ENCODE assay signal across 1 cellular context in genomic region chr5:141883184-141883947, GRCh38.
TF ChIP-seq lines count a peak whose summit lies in the region.

No MANE protein-coding gene starts in this region.

TF ChIP-seq in SK-N-SH, 30 proteins besides CTCF, POLR2A, EP300 and RAD21 (continued from another document):
- TF ChIP-seq IRF3 (IDR thresholded peaks at IDR 0.05; ENCODE audit: low read depth, low read length): no peak
- TF ChIP-seq RCOR1 (IDR thresholded peaks at IDR 0.05; ENCODE audit: low read length): no peak
- no peak for TF ChIP-seq NFIC (IDR thresholded peaks at IDR 0.05; ENCODE audit: borderline replicate concordance)
- no peak for TF ChIP-seq FOSL2 (IDR thresholded peaks at IDR 0.05; ENCODE audit: borderline replicate concordance, low read depth)
